In the genomic region with DNA sequence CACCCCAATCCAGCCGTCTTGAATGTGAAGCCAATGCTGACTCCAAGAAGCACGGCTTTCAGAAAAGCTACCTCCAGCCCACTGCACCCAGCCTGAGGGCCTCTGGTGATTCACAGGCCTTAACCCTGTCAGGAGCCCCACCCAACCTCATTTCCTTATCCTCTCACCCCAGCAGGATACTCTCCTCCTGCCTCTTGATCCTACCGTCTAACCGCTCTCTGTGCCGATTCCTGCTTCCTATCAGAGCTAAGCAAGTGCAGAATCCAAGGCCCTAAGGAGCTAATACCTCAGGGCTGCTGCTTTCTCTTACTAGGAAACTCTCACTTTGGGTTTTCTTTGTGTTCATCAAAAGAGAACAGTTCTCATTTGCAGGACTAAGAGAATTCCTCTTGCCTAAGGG, we compare ENCODE assay signal across 8 cellular contexts. TPM values are rescaled to one million over a fixed set of nuclear protein-coding genes. Genes with fewer than 3 reads are reported as not detected.
DNase-seq lines count a peak whose midpoint lies in the region; ATAC-seq and TF ChIP-seq lines count a peak whose summit lies in the region.

No MANE protein-coding gene starts in this region.

- H3K9me3 Mint-ChIP-seq in T-helper 1 cell treated with Interleukin-12 subunit alpha and Interleukin-12 subunit beta and Interleukin-4 antibody, amounts not matched to agents 30 μg/mL and 1 μg/mL, for 36 hours, result no peaks in the 10 kb centered on the region
- no peaks in the 10 kb centered on the region for H3K9me3 Mint-ChIP-seq in effector memory CD8-positive, alpha-beta T cell
- no peaks in the 10 kb centered on the region for H3K9me3 Mint-ChIP-seq in neural crest cell

- H3K4me3 Mint-ChIP-seq in T-helper 1 cell treated with Interleukin-12 subunit alpha and Interleukin-12 subunit beta and Interleukin-4 antibody, amounts not matched to agents 30 μg/mL and 1 μg/mL, for 36 hours, result peak overlapping the region; percentile 77
- H3K4me3 Mint-ChIP-seq in effector memory CD8-positive, alpha-beta T cell, result peak overlapping the region; percentile 66 to 77
- no peak overlapping the region for H3K4me3 Mint-ChIP-seq in neural crest cell

- TF ChIP-seq CTCF in neural crest cell (conservative IDR thresholded peaks at IDR 0.05), result no peak

- H3K27me3 Mint-ChIP-seq in T-helper 1 cell treated with Interleukin-12 subunit alpha and Interleukin-12 subunit beta and Interleukin-4 antibody, amounts not matched to agents 30 μg/mL and 1 μg/mL, for 36 hours (ENCODE audit: low read depth), result no peaks in the 10 kb centered on the region
- H3K27me3 Mint-ChIP-seq in effector memory CD8-positive, alpha-beta T cell, result no peaks in the 10 kb centered on the region
- no peaks in the 10 kb centered on the region for H3K27me3 Mint-ChIP-seq in neural crest cell (ENCODE audit: low read depth)

- ATAC-seq in effector memory CD8-positive, alpha-beta T cell (replicated peaks), result peak; percentile 72
- no peak for ATAC-seq in GM19328 (IDR thresholded peaks at IDR 0.05; ENCODE audit: unreplicated experiment)

- H3K27ac Mint-ChIP-seq in T-helper 1 cell treated with Interleukin-12 subunit alpha and Interleukin-12 subunit beta and Interleukin-4 antibody, amounts not matched to agents 30 μg/mL and 1 μg/mL, for 36 hours, result peak overlapping the region; percentile 92
- H3K27ac Mint-ChIP-seq in effector memory CD8-positive, alpha-beta T cell, result peak overlapping the region; percentile 84 to 92
- peak overlapping the region; percentile 51 for H3K27ac Mint-ChIP-seq in neural crest cell (ENCODE audit: unreplicated experiment)

- H3K4me1 Mint-ChIP-seq in T-helper 1 cell treated with Interleukin-12 subunit alpha and Interleukin-12 subunit beta and Interleukin-4 antibody, amounts not matched to agents 30 μg/mL and 1 μg/mL, for 36 hours (ENCODE audit: low read depth), result peaks cover 72% of the 10 kb centered on the region
- peaks cover 66 to 79% of the 10 kb centered on the region in 2 donors for H3K4me1 Mint-ChIP-seq in effector memory CD8-positive, alpha-beta T cell (ENCODE audit: low read depth in 2 of 2)
- peaks cover 21% of the 10 kb centered on the region for H3K4me1 Mint-ChIP-seq in neural crest cell

- DNase-seq in GM04503 (ENCODE audit: low read depth) (peak; percentile 32), neural crest cell (ENCODE audit: low read depth, low spot score) (no peak), NK-92 (lab: John Stamatoyannopoulos, UW; ENCODE audit: unreplicated experiment) (no peak), DMS53 (lab: John Stamatoyannopoulos, UW) (no peak), NCI-H82 treated with DMSO at 0.1 percent for 48 hours (lab: John Stamatoyannopoulos, UW; ENCODE audit: unreplicated experiment) (no peak)
- DNase-seq in effector memory CD8-positive, alpha-beta T cell, result no peak

- peaks cover 28% of the 10 kb centered on the region for H3K36me3 Mint-ChIP-seq in T-helper 1 cell treated with Interleukin-12 subunit alpha and Interleukin-12 subunit beta and Interleukin-4 antibody, amounts not matched to agents 30 μg/mL and 1 μg/mL, for 36 hours (ENCODE audit: low read depth)
- peaks cover 4% of the 10 kb centered on the region for H3K36me3 Mint-ChIP-seq in effector memory CD8-positive, alpha-beta T cell (ENCODE audit: insufficient read depth)
- H3K36me3 Mint-ChIP-seq in neural crest cell (ENCODE audit: low read depth), result no peaks in the 10 kb centered on the region

RNA-seq across cellular contexts. Expression of a gene that starts 47.2 kb away (rescaled TPM):
- 12.4 and 14.0 TPM in 2 replicates for total RNA-seq in neural crest cell
